ENCODE assay signal across 23 cellular contexts in the genomic region with DNA sequence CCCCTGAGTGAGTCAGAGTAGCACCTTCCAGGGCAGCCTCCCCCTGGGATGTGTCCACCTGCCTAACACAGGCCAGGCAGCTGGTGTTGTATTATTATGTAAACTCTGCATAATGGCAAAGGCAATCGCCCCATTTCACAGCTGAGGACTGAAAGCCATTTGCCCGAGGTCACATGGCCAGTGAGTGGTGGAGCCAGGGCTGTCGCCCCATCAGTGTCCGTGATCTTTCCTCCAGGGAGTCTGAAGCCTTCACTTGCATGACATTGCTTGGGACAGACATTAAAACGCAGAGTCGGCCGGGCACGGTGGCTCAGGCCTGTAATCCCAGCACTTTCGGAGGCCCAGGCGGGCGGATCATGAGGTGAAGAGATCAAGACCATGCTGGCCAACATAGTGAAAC.
DNase-seq lines count a peak whose midpoint lies in the region; ATAC-seq and TF ChIP-seq lines count a peak whose summit lies in the region.
"Had no signal": no experiment of that assay in that cellular context is flagged by ENCODE, and none has a peak within 500 bp of the region (broad histone marks: within the 10 kb centered on the region; RNA-seq: fewer than 3 reads in every experiment).

No MANE protein-coding gene starts in this region.

- whole genome bisulfite sequencing in esophagus muscularis mucosa, result 96% methylated on average over 11 of the region's 11 CpGs
- no CpG with 5 or more reads among the region's 11 CpGs for WGBS in neuronal stem cell (ENCODE audit: extremely low coverage in 2 of 2, insufficient read length in 2 of 2, insufficient replicate concordance in 1 of 2), 2 donors

- no peak overlapping the region for H2BK5ac ChIP-seq in neuronal stem cell (ENCODE audit: low read length)

- no peak overlapping the region for H3K27ac Mint-ChIP-seq in GM23338
- H3K27ac Mint-ChIP-seq: CD4-positive, alpha-beta T cell; CD8-positive, alpha-beta memory T cell; H9 had no signal

- no peak overlapping the region for H3K4me2 ChIP-seq in GM23338
- no peak overlapping the region for H3K4me2 ChIP-seq in neuronal stem cell (ENCODE audit: insufficient read depth, low read length, poor library complexity, severe bottlenecking)
- H3K4me2 ChIP-seq: A549; BLaER1 treated with 17β-estradiol and CSF1 and Interleukin-3, amounts not matched to agents 10 nM and 100 nM had no signal

- H2AFZ ChIP-seq in GM23338, result no peak overlapping the region
- H2AFZ ChIP-seq in neuronal stem cell (ENCODE audit: low read length), result no peak overlapping the region

- DNase-seq in GM23338 (ENCODE audit: low spot score) (no peak), esophagus muscularis mucosa (ENCODE audit: extremely low spot score) (no peak), neuronal stem cell (ENCODE audit: low spot score) (no peak), vagina (ENCODE audit: extremely low spot score in 2 of 2) (no peak), NCI-H1105 treated with DMSO at 0.1 percent for 48 hours (lab: John Stamatoyannopoulos, UW) (no peak), kidney glomerular epithelial cell (lab: John Stamatoyannopoulos, UW) (no peak)
- DNase-seq: ACHN; AML-193; BE2C; Calu3; CD4-positive, alpha-beta T cell; CD8-positive, alpha-beta memory T cell; COR-L47; DMS53; DMS79 treated with DMSO at 0.1 percent for 48 hours; GF-D8; H9 had no signal

- H3K27ac ChIP-seq in GM23338 (ENCODE audit: low read depth), result no peak overlapping the region
- H3K27ac ChIP-seq in esophagus muscularis mucosa (replicated peaks in 1 of 4), result peak overlapping the region in 3 of 4 donors; percentile 74 to 81 (median 76)
- H3K27ac ChIP-seq in neuronal stem cell (replicated peaks; ENCODE audit: low read length), result no peak overlapping the region
- peak overlapping the region; percentile 66 for H3K27ac ChIP-seq in vagina
- H3K27ac ChIP-seq: 22Rv1; A549; BLaER1 treated with 17β-estradiol and CSF1 and Interleukin-3, amounts not matched to agents 10 nM and 100 nM had no signal

- no peaks in the 10 kb centered on the region for H3K36me3 ChIP-seq in GM23338 (ENCODE audit: insufficient read depth)
- H3K36me3 ChIP-seq in esophagus muscularis mucosa, result no peaks in the 10 kb centered on the region
- H3K36me3 ChIP-seq in neuronal stem cell (replicated peaks in 1 of 2; ENCODE audit: control insufficient read depth in 2 of 2, insufficient read depth in 2 of 2, low read length in 2 of 2), result no peaks in the 10 kb centered on the region
- H3K36me3 ChIP-seq in vagina, result no peaks in the 10 kb centered on the region
- H3K36me3 ChIP-seq: BE2C; BLaER1 treated with 17β-estradiol and CSF1 and Interleukin-3, amounts not matched to agents 10 nM and 100 nM had no signal

- no peak for TF ChIP-seq EP300 in esophagus muscularis mucosa (IDR thresholded peaks at IDR 0.05)

- no peak overlapping the region for H2AK5ac ChIP-seq in neuronal stem cell (ENCODE audit: low read depth, low read length)

- H3K14ac ChIP-seq in neuronal stem cell (ENCODE audit: low read length), result no peak overlapping the region

- H3K23ac ChIP-seq in neuronal stem cell (ENCODE audit: low read depth, low read length, poor library complexity), result no peak overlapping the region

- H4K91ac ChIP-seq in neuronal stem cell (ENCODE audit: low read depth, low read length, poor library complexity), result peak overlapping the region; percentile 1

- no peak overlapping the region for H3K9ac ChIP-seq in neuronal stem cell (ENCODE audit: low read depth, low read length, poor library complexity)
- H3K9ac ChIP-seq: BLaER1 treated with 17β-estradiol and CSF1 and Interleukin-3, amounts not matched to agents 10 nM and 100 nM had no signal

- H3K4me3 ChIP-seq in GM23338 (no peak overlapping the region), esophagus muscularis mucosa (no peak overlapping the region), neuronal stem cell (ENCODE audit: low read length in 2 of 2) (no peak overlapping the region), vagina (no peak overlapping the region)
- H3K4me3 ChIP-seq: A549; BLaER1 treated with 17β-estradiol and CSF1 and Interleukin-3, amounts not matched to agents 10 nM and 100 nM had no signal

- TF ChIP-seq POLR2A in esophagus muscularis mucosa (IDR thresholded peaks at IDR 0.05; ENCODE audit: low read depth) (no peak), vagina (IDR thresholded peaks at IDR 0.05) (no peak)

- TF ChIP-seq CTCF in GM23338 (conservative IDR thresholded peaks at IDR 0.05; ENCODE audit: low read depth in 2 of 2) (no peak), esophagus muscularis mucosa (IDR thresholded peaks at IDR 0.05) (no peak), vagina (IDR thresholded peaks at IDR 0.05) (no peak)

- H3K9me3 ChIP-seq in esophagus muscularis mucosa, result peaks cover 0 to 10% (median 0%) of the 10 kb centered on the region in 4 donors
- peaks cover 0 to 2% of the 10 kb centered on the region in 2 donors for H3K9me3 ChIP-seq in neuronal stem cell (replicated peaks in 1 of 2; ENCODE audit: control insufficient read depth in 2 of 2, insufficient read depth in 1 of 2, low read depth in 1 of 2, low read length in 2 of 2)
- no peaks in the 10 kb centered on the region for H3K9me3 ChIP-seq in vagina

- no peaks in the 10 kb centered on the region for H3F3A ChIP-seq in GM23338 (replicated peaks; ENCODE audit: low read depth)

- no peak overlapping the region for H2BK120ac ChIP-seq in neuronal stem cell (ENCODE audit: low read depth, low read length)

- no peak overlapping the region for H2BK12ac ChIP-seq in neuronal stem cell (ENCODE audit: low read length)

- H4K20me1 ChIP-seq in GM23338 (replicated peaks; ENCODE audit: insufficient read depth), result no peaks in the 10 kb centered on the region
- H4K20me1 ChIP-seq: BLaER1 treated with 17β-estradiol and CSF1 and Interleukin-3, amounts not matched to agents 10 nM and 100 nM had no signal

- no peaks in the 10 kb centered on the region for H3K79me2 ChIP-seq in GM23338 (replicated peaks; ENCODE audit: insufficient read depth)

- H4K8ac ChIP-seq in neuronal stem cell (ENCODE audit: low read depth, low read length), result no peak overlapping the region

- H3K27me3 Mint-ChIP-seq in GM23338 (ENCODE audit: insufficient read depth, low read depth, poor library complexity), result peaks cover 11% of the 10 kb centered on the region

- no peaks in the 10 kb centered on the region for H3K9me2 ChIP-seq in GM23338 (ENCODE audit: insufficient read depth)

- H3K4me1 Mint-ChIP-seq in GM23338, result peaks cover 14% of the 10 kb centered on the region; the same call in 2 of the 3 replicates
- H3K4me1 Mint-ChIP-seq: CD14-positive monocyte; CD8-positive, alpha-beta memory T cell had no signal

- H3K36me3 Mint-ChIP-seq in GM23338 (ENCODE audit: low read depth), result no peaks in the 10 kb centered on the region; the same call in 2 of the 3 replicates
- H3K36me3 Mint-ChIP-seq: CD14-positive monocyte; CD8-positive, alpha-beta memory T cell had no signal

- no peak overlapping the region for H3K4me3 Mint-ChIP-seq in GM23338
- H3K4me3 Mint-ChIP-seq: CD14-positive monocyte; CD4-positive, alpha-beta T cell; CD8-positive, alpha-beta memory T cell; H9 had no signal

- H2BK15ac ChIP-seq in neuronal stem cell (ENCODE audit: low read length), result peak overlapping the region; percentile 82

- no peak overlapping the region for H3K4ac ChIP-seq in neuronal stem cell (ENCODE audit: low read length)

- no peaks in the 10 kb centered on the region for H3K79me1 ChIP-seq in neuronal stem cell (ENCODE audit: low read depth, low read length)

- H3K27me3 ChIP-seq in GM23338 (ENCODE audit: insufficient read depth), result no peaks in the 10 kb centered on the region
- H3K27me3 ChIP-seq in esophagus muscularis mucosa, result no peaks in the 10 kb centered on the region
- H3K27me3 ChIP-seq in neuronal stem cell (ENCODE audit: control insufficient read depth in 3 of 3, insufficient read depth in 3 of 3, low read depth in 1 of 3, low read length in 3 of 3), result peaks cover 0 to 4% (median 0%) of the 10 kb centered on the region in 3 experiments
- no peaks in the 10 kb centered on the region for H3K27me3 ChIP-seq in vagina
- H3K27me3 ChIP-seq: BE2C; BLaER1 treated with 17β-estradiol and CSF1 and Interleukin-3, amounts not matched to agents 10 nM and 100 nM had no signal

- H3K9me3 Mint-ChIP-seq in GM23338, result no peaks in the 10 kb centered on the region
- H3K9me3 Mint-ChIP-seq: H9 had no signal

- H3K18ac ChIP-seq in neuronal stem cell (ENCODE audit: low read length), result no peak overlapping the region

- intact Hi-C loops in esophagus muscularis mucosa (cut with DNase I) (no loop called here), vagina (cut with DNase I) (loop anchor here (10.0 kb wide), 1 partner anchor 81 kb away; no protein-coding TSS in a partner anchor)

- ATAC-seq in GM23338 (peak; percentile 34; the same call in 2 of the 3 replicates), GM21515 (IDR thresholded peaks at IDR 0.05; ENCODE audit: unreplicated experiment) (no peak)
- ATAC-seq: A549, HCT116 had no signal

- H3K4me1 ChIP-seq in GM23338 (ENCODE audit: insufficient read depth) (peaks cover 6% of the 10 kb centered on the region; the same call in 1 of the 2 replicates), esophagus muscularis mucosa (peaks cover 2 to 61% (median 55%) of the 10 kb centered on the region in 4 donors), neuronal stem cell (ENCODE audit: control insufficient read depth in 2 of 2, insufficient read depth in 1 of 2, low read depth in 1 of 2, low read length in 2 of 2) (peaks cover 0 to 6% of the 10 kb centered on the region in 2 donors), vagina (peaks cover 44% of the 10 kb centered on the region)
- H3K4me1 ChIP-seq: A549; BE2C; BLaER1 treated with 17β-estradiol and CSF1 and Interleukin-3, amounts not matched to agents 10 nM and 100 nM had no signal

Comparison
In these comparisons a context has a peak if more than half of its experiments do, and no peak if none do; other contexts are left out.
1. H3K27ac ChIP-seq: peak in esophagus muscularis mucosa (3 of 4) and vagina (single experiment); none in GM23338 (single experiment) and neuronal stem cell (single experiment).